ENCODE assay signal across 7 cellular contexts in genomic region chr10:87863102-87863943, GRCh38. TPM values are rescaled to one million over a fixed set of nuclear protein-coding genes. Genes with fewer than 3 reads are reported as not detected.
DNase-seq lines count a peak whose midpoint lies in the region; ATAC-seq and TF ChIP-seq lines count a peak whose summit lies in the region.

TSS of gene KLLN (minus strand) at chr10:87863533. CDS start at chr10:87862487, 1,046 bp downstream.
TSS of gene PTEN (plus strand) at chr10:87863625. CDS start at chr10:87864470, 845 bp downstream.

- H3K4me3 ChIP-seq in WI38 (ENCODE audit: low read depth, low read length) = peak within 1 kb of the TSS; percentile 93
- peak within 1 kb of the TSS; percentile 72 to 91 (median 73) for H3K4me3 ChIP-seq in breast epithelium
- peak within 1 kb of the TSS; percentile 66 to 93 (median 77) for H3K4me3 ChIP-seq in skin epidermis

- H3K9me3 ChIP-seq in breast epithelium = no peaks in the 10 kb centered on the region

- peak; percentile 66 for DNase-seq in NCI-H2171 (lab: John Stamatoyannopoulos, UW)
- DNase-seq in breast epithelium (ENCODE audit: low spot score in 2 of 2) = peak; percentile 79 to 83
- DNase-seq in iPS-NIHi7 (ENCODE audit: extremely low spot score) = peak; percentile 81

- no peaks in the 10 kb centered on the region for H3K36me3 ChIP-seq in breast epithelium

- intact Hi-C loops in breast epithelium (cut with DNase I; ENCODE audit: low total_unique reads) = no loop called here

- H3K27me3 ChIP-seq in breast epithelium = no peaks in the 10 kb centered on the region

- H3K27ac ChIP-seq in breast epithelium (peak within 1 kb of the TSS; percentile 95 to 98), skin epidermis (peak within 1 kb of the TSS; percentile 86 to 100 (median 96))

- TF ChIP-seq CTCF in WI38 (IDR thresholded peaks at IDR 0.05; ENCODE audit: low read depth, low read length) (no peak), breast epithelium (IDR thresholded peaks at IDR 0.05) (peak in 1 of 3 donors; percentile 11)

- H3K4me1 ChIP-seq in breast epithelium = peaks cover 0 to 14% of the 10 kb centered on the region in 2 donors

- peak; percentile 33 for TF ChIP-seq POLR2A in breast epithelium (IDR thresholded peaks at IDR 0.05)

- peak; percentile 28 for ATAC-seq in GM18519 (IDR thresholded peaks at IDR 0.05; ENCODE audit: low FRiP score, unreplicated experiment)
- peak; percentile 33 for ATAC-seq in HG03039 (IDR thresholded peaks at IDR 0.05; ENCODE audit: unreplicated experiment)

RNA-seq across cellular contexts. Expression of gene KLLN, which starts in this region (rescaled TPM):
- total RNA-seq in breast epithelium = 1 to 10 TPM in 1 of 3 donors, under 1 TPM in 2; 0.44 to 1.1 (median 0.66) TPM

RNA-seq across cellular contexts. Expression of gene PTEN, which starts in this region (rescaled TPM):
- total RNA-seq in breast epithelium = 100 to 1,000 TPM; 178 to 366 (median 186) TPM

Comparison
In these comparisons a context has a peak if more than half of its experiments do, and no peak if none do; other contexts are left out.
1. Peak in every context shown above with its lines: DNase-seq, ATAC-seq, H3K4me3 ChIP-seq and H3K27ac ChIP-seq.